ENCODE assay signal across 12 cellular contexts in genomic region chr11:1875093-1875785, GRCh38.
A peak's percentile ranks its signal among the peaks of the same experiment; 100 is the strongest.
DNase-seq lines count a peak whose midpoint lies in the region; ATAC-seq, FAIRE-seq and TF ChIP-seq lines count a peak whose summit lies in the region.
"Had no signal": no experiment of that assay in that cellular context is flagged by ENCODE, and none has a peak within 500 bp of the region (broad histone marks: within the 10 kb centered on the region; RNA-seq: fewer than 3 reads in every experiment).

No MANE protein-coding gene starts in this region.

- H3K4me1 ChIP-seq in mucosa of rectum (ENCODE audit: control insufficient read depth in 2 of 2, insufficient read depth in 2 of 2, low read length in 2 of 2) (peaks cover 6 to 12% of the 10 kb centered on the region in 2 donors), tibial artery (peaks cover 0 to 58% (median 29%) of the 10 kb centered on the region in 4 donors)

- H3K36me3 Mint-ChIP-seq in effector memory CD8-positive, alpha-beta T cell (ENCODE audit: insufficient read depth), result peaks cover 48% of the 10 kb centered on the region

- FAIRE-seq in RCC 7860 (lab: Jason Lieb, UNC), result no peak

- peak; percentile 1 for DNase-seq in activated CD4-positive, alpha-beta T cell treated with anti-CD3 and anti-CD28 coated beads for 48 hours
- DNase-seq in activated CD4-positive, alpha-beta T cell treated with anti-CD3 and anti-CD28 coated beads, Interleukin-2, amount 50 U/mL, for 4 hours, result no peak
- no peak for DNase-seq in effector memory CD8-positive, alpha-beta T cell
- DNase-seq in tibial artery, result peak in 1 of 2 donors; percentile 65
- no peak for DNase-seq in RCC 7860 (ENCODE audit: low spot score)
- DNase-seq in SW480 (ENCODE audit: low spot score), result no peak
- DNase-seq in SHP77 treated with DMSO at 0.1 percent for 48 hours (lab: John Stamatoyannopoulos, UW), result no peak
- DNase-seq: midbrain, MV-4-11 had no signal

- H3K27ac Mint-ChIP-seq in effector memory CD8-positive, alpha-beta T cell, result peak overlapping the region; percentile 73 to 84
- H3K27ac Mint-ChIP-seq: activated T-helper 2 cell treated with anti-CD3 and anti-CD28 coated beads, Interferon-gamma antibody, Interleukin-2, Interleukin-4, amounts not matched to agents 10 μg/mL and 5 μg/mL and 100 μg/mL, durations not matched to agents 14 hours and 24 hours and 36 hours had no signal

- H3K9me3 Mint-ChIP-seq in effector memory CD8-positive, alpha-beta T cell, result no peaks in the 10 kb centered on the region
- H3K9me3 Mint-ChIP-seq: activated T-helper 2 cell treated with anti-CD3 and anti-CD28 coated beads, Interferon-gamma antibody, Interleukin-2, Interleukin-4, amounts not matched to agents 10 μg/mL and 5 μg/mL and 100 μg/mL, durations not matched to agents 14 hours and 24 hours and 36 hours had no signal

- TF ChIP-seq CTCF in tibial artery (IDR thresholded peaks at IDR 0.05), result no peak

- no peak for ATAC-seq in effector memory CD8-positive, alpha-beta T cell (replicated peaks)

- H3K4me3 Mint-ChIP-seq in effector memory CD8-positive, alpha-beta T cell, result peak overlapping the region; percentile 46 to 54

- H3K27me3 Mint-ChIP-seq in effector memory CD8-positive, alpha-beta T cell, result no peaks in the 10 kb centered on the region

- H3K36me3 ChIP-seq in mucosa of rectum (ENCODE audit: control insufficient read depth in 2 of 2, insufficient read depth in 2 of 2, low read length in 2 of 2), result no peaks in the 10 kb centered on the region
- H3K36me3 ChIP-seq in tibial artery, result no peaks in the 10 kb centered on the region

- H3K27ac ChIP-seq in mucosa of rectum (ENCODE audit: low read depth in 2 of 2, low read length in 2 of 2) (peak overlapping the region; percentile 58 to 63), tibial artery (peak overlapping the region; percentile 33 to 68)

- H3K4me1 Mint-ChIP-seq in effector memory CD8-positive, alpha-beta T cell (ENCODE audit: low read depth in 2 of 2), result peaks cover 46 to 49% of the 10 kb centered on the region in 2 donors

- intact Hi-C loops in tibial artery (cut with DNase I; ENCODE audit: low total_unique reads), result loop anchor here (5.0 kb wide), 1 partner anchor 38 kb away; the partner anchor contains the start of gene TNNI2

- H3K9me3 ChIP-seq in mucosa of rectum (ENCODE audit: control insufficient read depth in 2 of 2, low read length in 2 of 2), result no peaks in the 10 kb centered on the region
- H3K9me3 ChIP-seq in tibial artery, result no peaks in the 10 kb centered on the region

- H3K4me3 ChIP-seq in mucosa of rectum (ENCODE audit: low read length in 2 of 2) (no peak overlapping the region), tibial artery (no peak overlapping the region)
- H3K4me3 ChIP-seq: coronary artery had no signal

- peaks cover 0 to 3% of the 10 kb centered on the region in 2 donors for H3K27me3 ChIP-seq in mucosa of rectum (ENCODE audit: control insufficient read depth in 2 of 2, insufficient read depth in 2 of 2, low read length in 2 of 2)
- peaks cover 0 to 31% of the 10 kb centered on the region in 2 donors for H3K27me3 ChIP-seq in tibial artery

- H3K9ac ChIP-seq in mucosa of rectum (ENCODE audit: low read depth in 1 of 2, low read length in 2 of 2), result no peak overlapping the region
